In genomic region chr15:59438891-59439290, GRCh38 we compare ENCODE assay signal across 8 cellular contexts. TPM values are rescaled to one million over a fixed set of nuclear protein-coding genes. Genes with fewer than 3 reads are reported as not detected.
DNase-seq lines count a peak whose midpoint lies in the region; ATAC-seq, FAIRE-seq and TF ChIP-seq lines count a peak whose summit lies in the region.

No MANE protein-coding gene starts in this region.

- no peaks in the 10 kb centered on the region for H3K79me2 ChIP-seq in H1 (ENCODE audit: control insufficient read depth in 1 of 2, insufficient read depth in 2 of 2, low read length in 2 of 2)

- H2AFZ ChIP-seq in H1 (ENCODE audit: low read length): peak overlapping the region; percentile 81; the same call in 1 of the 2 replicates

- H2BK5ac ChIP-seq in H1 (ENCODE audit: low read depth, low read length): no peak overlapping the region

- H3K14ac ChIP-seq in H1 (ENCODE audit: insufficient read length): no peak overlapping the region

- no peak overlapping the region for H4K91ac ChIP-seq in H1 (replicated peaks; ENCODE audit: insufficient read length, low read length)

- H3K4me3 ChIP-seq in GM08714 (ENCODE audit: low read length) (peak overlapping the region; percentile 60; the same call in 1 of the 2 replicates), H1 (ENCODE audit: extremely low read depth in 1 of 4, insufficient read depth in 2 of 4, low read depth in 3 of 4, low read length in 4 of 4) (peak overlapping the region in 2 of 4 experiments; percentile 64 to 87; a peak in 3 of 8 replicates)

- no peak for TF ChIP-seq EP300 in H1 (IDR thresholded peaks at IDR 0.05; ENCODE audit: borderline replicate concordance in 1 of 2, low read depth in 2 of 2, low read length in 2 of 2)

- H2BK15ac ChIP-seq in H1 (ENCODE audit: low read length): no peak overlapping the region

- WGBS in H1 (ENCODE audit: extremely low coverage in 1 of 2, insufficient coverage in 1 of 2, insufficient read length in 1 of 2, insufficient replicate concordance in 2 of 2, low coverage in 1 of 2, low lambda C conversion rate in 2 of 2, missing lambda C conversion rate in 1 of 2), 2 experiments: 93% methylated on average over 14 of the region's 14 CpGs; no CpG with 5 or more reads in 1 of the 2 experiments

- H3K56ac ChIP-seq in H1 (replicated peaks; ENCODE audit: insufficient read length, low read depth, low read length): no peak overlapping the region

- H3K9me3 ChIP-seq in H1 (ENCODE audit: insufficient read depth in 2 of 2, low read depth in 1 of 2, low read length in 1 of 2): no peaks in the 10 kb centered on the region

- peak overlapping the region; percentile 99; a peak in 3 of 4 replicates for H3K4me2 ChIP-seq in H1 (ENCODE audit: insufficient read depth in 1 of 2, low read depth in 2 of 2, low read length in 2 of 2)

- H2BK12ac ChIP-seq in H1 (ENCODE audit: low read depth, low read length): no peak overlapping the region; the same call in 1 of the 2 replicates

- H3K23ac ChIP-seq in H1 (ENCODE audit: insufficient read length): no peak overlapping the region

- no peak for TF ChIP-seq POLR2A in H1 (IDR thresholded peaks at IDR 0.05; ENCODE audit: control extremely low read depth in 1 of 2, low read depth in 2 of 2, low read length in 2 of 2)

- TF ChIP-seq CTCF in H1 (IDR thresholded peaks at IDR 0.05; ENCODE audit: control extremely low read depth in 1 of 3, insufficient read depth in 1 of 3, low read depth in 1 of 3, low read length in 3 of 3): no peak

- H3K23me2 ChIP-seq in H1 (ENCODE audit: low read depth, low read length): peaks cover 13% of the 10 kb centered on the region; the same call in 1 of the 2 replicates

- no peak overlapping the region for H3K27ac ChIP-seq in H1 (ENCODE audit: low read depth, low read length)

- H3K36me3 ChIP-seq in H1 (ENCODE audit: control insufficient read depth in 2 of 4, insufficient read depth in 4 of 4, low read length in 3 of 4): no peaks in the 10 kb centered on the region

- ATAC-seq in HG02571 (IDR thresholded peaks at IDR 0.05; ENCODE audit: unreplicated experiment): no peak

- TF ChIP-seq RAD21 in H1 (IDR thresholded peaks at IDR 0.05 in 1 of 2, conservative IDR thresholded peaks at IDR 0.05 in 1 of 2; ENCODE audit: low read depth in 2 of 2, low read length in 2 of 2): no peak

- FAIRE-seq in H1 (lab: Jason Lieb, UNC): no peak

- no peak overlapping the region for H3K4ac ChIP-seq in H1 (replicated peaks; ENCODE audit: insufficient read length, low read depth, low read length)

- CTCF ChIA-PET in H1 (lab: Charles Lee; ENCODE audit: partially characterized antibody): interaction anchor here (0.8 to 3.3 kb wide), 6 partner anchors 25 to 195 kb away, joined by 3 to 12 read pairs (median 6); no protein-coding TSS in a partner anchor

- H3K79me1 ChIP-seq in H1 (ENCODE audit: low read depth, low read length): no peaks in the 10 kb centered on the region

- H2AK5ac ChIP-seq in H1 (ENCODE audit: low read depth, low read length): no peak overlapping the region

- no peak overlapping the region for H3K9ac ChIP-seq in H1 (replicated peaks in 1 of 4; ENCODE audit: extremely low read depth in 1 of 4, low read depth in 3 of 4, low read length in 3 of 4)

- H3K4me1 ChIP-seq in H1 (replicated peaks in 1 of 4; ENCODE audit: control insufficient read depth in 3 of 4, insufficient read depth in 4 of 4, low read length in 3 of 4): peaks cover 0 to 4% (median 3%) of the 10 kb centered on the region in 4 experiments; a peak in 4 of 7 replicates

- POLR2A ChIA-PET in H1 (lab: Charles Lee; ENCODE audit: partially characterized antibody): interaction anchor here (0.7 to 1.5 kb wide), 3 partner anchors 65 to 90 kb away, joined by 3 to 7 read pairs (median 3); partner anchors contain the start of gene MYO1E

- H4K8ac ChIP-seq in H1 (ENCODE audit: extremely low read depth, insufficient read depth, low read length): no peak overlapping the region

- H4K20me1 ChIP-seq in H1 (replicated peaks in 1 of 2; ENCODE audit: control insufficient read depth in 1 of 2, insufficient read depth in 2 of 2, low read length in 2 of 2): no peaks in the 10 kb centered on the region

- H2BK120ac ChIP-seq in H1 (replicated peaks; ENCODE audit: low read depth, low read length): no peak overlapping the region

- H2BK20ac ChIP-seq in H1 (ENCODE audit: low read length): no peak overlapping the region

- no peak overlapping the region for H4K5ac ChIP-seq in H1 (ENCODE audit: insufficient read length, low read depth, low read length)

- no peak overlapping the region for H3K18ac ChIP-seq in H1 (ENCODE audit: extremely low read depth, low read length)

- peaks cover 17 to 47% (median 40%) of the 10 kb centered on the region in 4 experiments for H3K27me3 ChIP-seq in H1 (replicated peaks in 1 of 4; ENCODE audit: control insufficient read depth in 3 of 4, extremely low read depth in 1 of 4, insufficient read depth in 3 of 4, low read length in 3 of 4)

- DNase-seq in NCI-H69 (lab: John Stamatoyannopoulos, UW) (peak; percentile 86), H1 (ENCODE audit: low read depth in 1 of 2, low spot score in 2 of 2) (no peak), occipital lobe (lab: John Stamatoyannopoulos, UW) (peak; percentile 32), SIG-M5 treated with dmso at 0.1 percent for 504 hours (lab: John Stamatoyannopoulos, UW; ENCODE audit: unreplicated experiment) (no peak), SW 1271 (lab: John Stamatoyannopoulos, UW) (no peak), NCI-H524 treated with DMSO at 0.1 percent for 48 hours (lab: John Stamatoyannopoulos, UW) (no peak)

TF ChIP-seq in H1, 55 proteins besides CTCF, POLR2A, EP300 and RAD21:
- TF ChIP-seq SUZ12 (IDR thresholded peaks at IDR 0.05; ENCODE audit: low read length) (peak; percentile 8; the same call in 1 of the 2 replicates), PHF8 (conservative IDR thresholded peaks at IDR 0.05; ENCODE audit: low read depth, low read length) (no peak)

RNA-seq across cellular contexts. Expression of gene FAM81A, which starts 0.9 kb away (rescaled TPM):
- total RNA-seq in H1 (2021; fragmentation: NEBNext Ultra II Directional; extraction: Animal tissue kit (Norgen Biotek cat#: 25700)): 2.0 and 3.0 TPM in 2 replicates
- 0.30 and 0.56 TPM in 2 replicates for polyA plus RNA-seq in H1 (2011; rRNA removed)
- polyA plus RNA-seq in H1 (2011; cell fraction: cytosol; rRNA removed): 0.30 TPM
- polyA plus RNA-seq in H1 (2011; cell fraction: nucleus; rRNA removed): 1.4 TPM
- 0.69 to 1.4 TPM (median 0.87 TPM) in 4 replicates for polyA plus RNA-seq in H1 (2012, experiment 1 of 2)
- polyA plus RNA-seq in H1 (2012, experiment 2 of 2): 0.07 TPM
- 0.59 TPM for polyA plus RNA-seq in H1 (2013, experiment 1 of 2)
- polyA plus RNA-seq in H1 (2013, experiment 2 of 2): 1.4 TPM
- polyA minus RNA-seq in H1 (2011; rRNA and poly(A)+ RNA removed): 0.35 TPM in 1 of 2 replicates, not detected in the other
- not detected for polyA minus RNA-seq in H1 (2011; cell fraction: cytosol; rRNA and poly(A)+ RNA removed)
- polyA minus RNA-seq in H1 (2011; cell fraction: nucleus; rRNA and poly(A)+ RNA removed): 1.2 TPM
- total RNA-seq in occipital lobe: 93.1 TPM

Comparison
In these comparisons a context has a peak if more than half of its experiments do, and no peak if none do; other contexts are left out.
1. DNase-seq: peak in NCI-H69 (single experiment) and occipital lobe (single experiment); none in H1 (0 of 2), SIG-M5 treated with dmso at 0.1 percent for 504 hours (single experiment), SW 1271 (0 of 2) and NCI-H524 treated with DMSO at 0.1 percent for 48 hours (single experiment).
2. RNA of gene FAM81A, which starts 0.9 kb away (total RNA-seq): 93.1 TPM in occipital lobe (single experiment); 2.0 to 3.0 TPM in H1; every median in the first group is over 10 times any median in the second.